In genomic region chr5:2188137-2188536, GRCh38 we compare ENCODE assay signal across 3 cellular contexts.
"Had no signal": no experiment of that assay in that cellular context is flagged by ENCODE, and none has a peak within 500 bp of the region (broad histone marks: within the 10 kb centered on the region; RNA-seq: fewer than 3 reads in every experiment).

No MANE protein-coding gene starts in this region.

- ATAC-seq: GM12878 had no signal

- DNase-seq: GDM1, GF-D8 had no signal

- H3K4me3 ChIP-seq: GM12878 had no signal
